Comparison of ENCODE assay signal across 20 cellular contexts in the genomic region with DNA sequence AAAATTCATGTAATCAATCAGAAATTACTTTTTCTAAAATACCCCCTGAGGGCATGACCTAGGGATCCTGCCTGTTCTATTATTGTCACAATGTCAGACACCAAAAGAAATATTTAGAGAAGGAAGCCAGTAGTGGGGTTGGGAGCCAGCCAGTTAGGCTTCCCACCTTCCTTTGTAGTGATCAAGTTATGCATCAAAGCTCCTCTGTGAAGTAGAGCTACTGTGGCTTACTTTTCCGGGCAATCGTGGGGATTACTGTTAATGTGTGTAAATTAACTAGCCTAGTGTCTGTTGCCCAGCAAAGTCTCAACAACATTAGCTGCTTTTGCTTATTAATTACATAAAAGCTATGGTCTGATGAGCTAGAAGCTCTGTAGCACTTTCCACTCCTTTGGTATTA.
"Had no signal": no experiment of that assay in that cellular context is flagged by ENCODE, and none has a peak within 500 bp of the region (broad histone marks: within the 10 kb centered on the region; RNA-seq: fewer than 3 reads in every experiment).

No MANE protein-coding gene starts in this region.

- H2AFZ ChIP-seq: hepatocyte had no signal

- H3K9me3 Mint-ChIP-seq: activated CD4-positive, alpha-beta T cell treated with anti-CD3 and anti-CD28 coated beads, Interleukin-2, amount 10 ng/mL, durations not matched to agents 7 days and 5 days; activated naive CD4-positive, alpha-beta T cell treated with anti-CD3 and anti-CD28 coated beads, Interleukin-2, amount 10 ng/mL, durations not matched to agents 7 days and 5 days; activated T-cell treated with anti-CD3 and anti-CD28 coated beads, Interleukin-2, amount 50 U/mL, for 24 hours; effector memory CD8-positive, alpha-beta T cell; stimulated activated effector memory CD8-positive, alpha-beta T cell treated with anti-CD3 and anti-CD28 coated beads, Interleukin-12 subunit alpha, Interleukin-12 subunit beta, amount 100 ng/mL, for 72 hours had no signal

- H3K4me1 Mint-ChIP-seq: activated CD4-positive, alpha-beta T cell treated with anti-CD3 and anti-CD28 coated beads, Interleukin-2, amount 10 ng/mL, durations not matched to agents 7 days and 5 days; activated naive CD4-positive, alpha-beta T cell treated with anti-CD3 and anti-CD28 coated beads, Interleukin-2, amount 10 ng/mL, durations not matched to agents 7 days and 5 days had no signal

- H3K9me3 ChIP-seq: breast epithelium, ovary, sigmoid colon, stomach, testis, upper lobe of left lung had no signal

- H3K27me3 ChIP-seq: breast epithelium, hepatocyte, ovary, sigmoid colon, stomach, testis, upper lobe of left lung had no signal

- H3K27ac Mint-ChIP-seq: activated CD4-positive, alpha-beta T cell treated with anti-CD3 and anti-CD28 coated beads, Interleukin-2, amount 10 ng/mL, durations not matched to agents 7 days and 5 days; activated CD8-positive, alpha-beta T cell treated with anti-CD3 and anti-CD28 coated beads, Interleukin-2, amount 10 ng/mL, durations not matched to agents 7 days and 5 days; activated naive CD4-positive, alpha-beta T cell treated with anti-CD3 and anti-CD28 coated beads, Interleukin-2, amount 10 ng/mL, durations not matched to agents 7 days and 5 days; stimulated activated effector memory CD8-positive, alpha-beta T cell treated with anti-CD3 and anti-CD28 coated beads, Interleukin-12 subunit alpha, Interleukin-12 subunit beta, amount 100 ng/mL, for 72 hours had no signal

- H3K4me3 ChIP-seq: breast epithelium, hepatocyte, lung, ovary, sigmoid colon, stomach, testis, upper lobe of left lung had no signal

- H3K4me1 ChIP-seq: breast epithelium, testis, upper lobe of left lung had no signal

- H3K27ac ChIP-seq: breast epithelium, hepatocyte, ovary, sigmoid colon, testis, upper lobe of left lung had no signal

- H3K27me3 Mint-ChIP-seq: activated CD4-positive, alpha-beta T cell treated with anti-CD3 and anti-CD28 coated beads, Interleukin-2, amount 10 ng/mL, durations not matched to agents 7 days and 5 days; activated naive CD4-positive, alpha-beta T cell treated with anti-CD3 and anti-CD28 coated beads, Interleukin-2, amount 10 ng/mL, durations not matched to agents 7 days and 5 days; activated T-cell treated with anti-CD3 and anti-CD28 coated beads, Interleukin-2, amount 50 U/mL, for 24 hours; effector memory CD8-positive, alpha-beta T cell had no signal

- H3K4me3 Mint-ChIP-seq: activated CD4-positive, alpha-beta T cell treated with anti-CD3 and anti-CD28 coated beads, Interleukin-2, amount 10 ng/mL, durations not matched to agents 7 days and 5 days; activated CD8-positive, alpha-beta T cell treated with anti-CD3 and anti-CD28 coated beads, Interleukin-2, amount 10 ng/mL, durations not matched to agents 7 days and 5 days; activated naive CD4-positive, alpha-beta T cell treated with anti-CD3 and anti-CD28 coated beads, Interleukin-2, amount 10 ng/mL, durations not matched to agents 7 days and 5 days; activated T-cell treated with anti-CD3 and anti-CD28 coated beads, Interleukin-2, amount 50 U/mL, for 24 hours; effector memory CD8-positive, alpha-beta T cell; stimulated activated effector memory CD8-positive, alpha-beta T cell treated with anti-CD3 and anti-CD28 coated beads, Interleukin-12 subunit alpha, Interleukin-12 subunit beta, amount 100 ng/mL, for 72 hours had no signal

- DNase-seq: activated CD4-positive, alpha-beta T cell treated with anti-CD3 and anti-CD28 coated beads, Interleukin-2, amount 10 ng/mL, durations not matched to agents 7 days and 5 days; activated CD8-positive, alpha-beta T cell treated with anti-CD3 and anti-CD28 coated beads, Interleukin-2, amount 10 ng/mL, durations not matched to agents 7 days and 5 days; activated naive CD4-positive, alpha-beta T cell treated with anti-CD3 and anti-CD28 coated beads, Interleukin-2, amount 10 ng/mL, durations not matched to agents 7 days and 5 days; activated T-cell treated with anti-CD3 and anti-CD28 coated beads, Interleukin-2, amount 50 U/mL, for 24 hours; aorta; effector memory CD8-positive, alpha-beta T cell; midbrain; ovary; sigmoid colon; stimulated activated CD4-positive, alpha-beta T cell treated with anti-CD3 and anti-CD28 coated beads, Interleukin-4, amount 100 ng/mL, for 24 hours; stomach; T1000; testis; upper lobe of left lung had no signal

- H3K36me3 ChIP-seq: breast epithelium, ovary had no signal

- ATAC-seq: activated CD4-positive, CD25-positive, alpha-beta regulatory T cell treated with anti-CD3 and anti-CD28 coated beads, Interleukin-2, amount 50 U/mL, for 24 hours; activated CD8-positive, alpha-beta T cell treated with anti-CD3 and anti-CD28 coated beads, Interleukin-2, amount 10 ng/mL, durations not matched to agents 7 days and 5 days; effector memory CD8-positive, alpha-beta T cell; left lobe of liver; stimulated activated effector memory CD8-positive, alpha-beta T cell treated with anti-CD3 and anti-CD28 coated beads, Interleukin-12 subunit alpha, Interleukin-12 subunit beta, amount 100 ng/mL, for 72 hours had no signal

- H3K4me2 ChIP-seq: hepatocyte had no signal
